ENCODE assay signal across 14 cellular contexts in the genomic region with DNA sequence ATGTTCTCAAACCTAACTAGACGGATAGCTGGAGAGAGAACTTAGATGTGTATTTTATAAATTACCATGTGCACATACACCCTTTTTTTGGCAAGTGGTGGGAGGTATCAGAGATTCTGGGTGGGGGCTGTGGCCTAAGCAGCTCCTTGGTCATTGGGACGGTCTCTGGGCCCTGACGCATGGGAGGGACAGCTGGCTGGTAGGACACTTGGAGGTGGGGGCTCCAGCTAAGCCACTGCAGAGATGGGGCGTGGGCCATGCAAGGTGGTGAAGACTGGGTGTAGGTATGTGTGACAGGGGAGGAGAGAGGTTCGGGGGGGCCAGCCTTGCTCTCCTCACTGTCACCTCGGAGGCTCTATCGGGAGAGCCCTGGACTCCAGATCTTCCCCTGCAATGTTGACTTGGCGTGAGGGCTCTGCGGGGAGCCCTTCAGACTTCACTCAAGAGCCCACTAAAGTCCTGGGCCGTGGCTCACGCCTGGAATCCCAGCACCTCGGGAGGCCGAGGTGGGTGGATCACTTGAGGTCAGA. TPM values are rescaled to one million over a fixed set of nuclear protein-coding genes. Genes with fewer than 3 reads are reported as not detected.
DNase-seq lines count a peak whose midpoint lies in the region; ATAC-seq and TF ChIP-seq lines count a peak whose summit lies in the region.
"Had no signal": no experiment of that assay in that cellular context is flagged by ENCODE, and none has a peak within 500 bp of the region (broad histone marks: within the 10 kb centered on the region; RNA-seq: fewer than 3 reads in every experiment).

No MANE protein-coding gene starts in this region.

- H3K27me3 ChIP-seq in sigmoid colon = no peaks in the 10 kb centered on the region
- H3K27me3 ChIP-seq: BLaER1 had no signal

- no peaks in the 10 kb centered on the region for H3K9me3 Mint-ChIP-seq in natural killer cell treated with Interleukin-12 subunit alpha and Interleukin-12 subunit beta and Interleukin-15 and Interleukin-18, amount 100 ng/mL, for 72 hours
- H3K9me3 Mint-ChIP-seq in natural killer cell (no peaks in the 10 kb centered on the region), chondrocyte (ENCODE audit: low read depth) (no peaks in the 10 kb centered on the region)
- H3K9me3 Mint-ChIP-seq: CD8-positive, alpha-beta memory T cell had no signal

- H3K27me3 Mint-ChIP-seq in natural killer cell treated with Interleukin-12 subunit alpha and Interleukin-12 subunit beta and Interleukin-15 and Interleukin-18, amount 100 ng/mL, for 72 hours = peaks cover 6 to 7% of the 10 kb centered on the region in 2 donors
- peaks cover 7 to 15% of the 10 kb centered on the region in 2 donors for H3K27me3 Mint-ChIP-seq in natural killer cell (ENCODE audit: low read depth in 2 of 2)
- peaks cover 13% of the 10 kb centered on the region for H3K27me3 Mint-ChIP-seq in chondrocyte (ENCODE audit: low read depth)

- DNase-seq in natural killer cell treated with Interleukin-12 subunit alpha and Interleukin-12 subunit beta and Interleukin-15 and Interleukin-18, amount 100 ng/mL, for 72 hours (ENCODE audit: low spot score) = peak; percentile 56
- DNase-seq in natural killer cell = no peak
- peak; percentile 66 for DNase-seq in chondrocyte (ENCODE audit: low spot score)
- DNase-seq in sigmoid colon = peak; percentile 64
- DNase-seq in OCI-M1 (lab: John Stamatoyannopoulos, UW) = no peak
- DNase-seq in sciatic nerve (ENCODE audit: low spot score) = no peak
- no peak for DNase-seq in SHP77 treated with DMSO at 0.1 percent for 48 hours (lab: John Stamatoyannopoulos, UW)
- DNase-seq: Caco-2; CD8-positive, alpha-beta memory T cell; DMS53; GF-D8 had no signal

- intact Hi-C loops in natural killer cell (cut with micrococcal nuclease) = no loop called here
- intact Hi-C loops in sigmoid colon (cut with DNase I) = no loop called here
- intact Hi-C loops in sciatic nerve (cut with DNase I) = no loop called here

- no peak overlapping the region for H3K4me3 Mint-ChIP-seq in natural killer cell treated with Interleukin-12 subunit alpha and Interleukin-12 subunit beta and Interleukin-15 and Interleukin-18, amount 100 ng/mL, for 72 hours
- H3K4me3 Mint-ChIP-seq in natural killer cell = no peak overlapping the region
- no peak overlapping the region for H3K4me3 Mint-ChIP-seq in chondrocyte (ENCODE audit: unreplicated experiment)
- H3K4me3 Mint-ChIP-seq: CD8-positive, alpha-beta memory T cell had no signal

- peaks cover 0 to 13% (median 2%) of the 10 kb centered on the region in 4 donors for H3K4me1 ChIP-seq in sigmoid colon
- H3K4me1 ChIP-seq: Caco-2 had no signal

- no peak for TF ChIP-seq POLR2A in sigmoid colon (IDR thresholded peaks at IDR 0.05)

- no peaks in the 10 kb centered on the region for H3K36me3 Mint-ChIP-seq in natural killer cell treated with Interleukin-12 subunit alpha and Interleukin-12 subunit beta and Interleukin-15 and Interleukin-18, amount 100 ng/mL, for 72 hours
- H3K36me3 Mint-ChIP-seq in natural killer cell = no peaks in the 10 kb centered on the region
- peaks cover 9% of the 10 kb centered on the region for H3K36me3 Mint-ChIP-seq in chondrocyte (ENCODE audit: low read depth)
- H3K36me3 Mint-ChIP-seq: CD8-positive, alpha-beta memory T cell had no signal

- H3K27ac ChIP-seq in sigmoid colon = no peak overlapping the region
- H3K27ac ChIP-seq: BLaER1 had no signal

- no peaks in the 10 kb centered on the region for H3K9me3 ChIP-seq in sigmoid colon
- H3K9me3 ChIP-seq: BLaER1, Caco-2 had no signal

- WGBS in sigmoid colon, 2 donors = 89 to 93% methylated on average over 13 of the region's 13 CpGs

- H3K4me1 Mint-ChIP-seq in natural killer cell treated with Interleukin-12 subunit alpha and Interleukin-12 subunit beta and Interleukin-15 and Interleukin-18, amount 100 ng/mL, for 72 hours (ENCODE audit: low read depth in 2 of 2) = peaks cover 7 to 9% of the 10 kb centered on the region in 2 donors
- H3K4me1 Mint-ChIP-seq in natural killer cell (peaks cover 0 to 10% of the 10 kb centered on the region in 2 donors), chondrocyte (ENCODE audit: low read depth) (peaks cover 12% of the 10 kb centered on the region)

- H3K36me3 ChIP-seq in sigmoid colon = no peaks in the 10 kb centered on the region
- H3K36me3 ChIP-seq: BLaER1 had no signal

- no peak overlapping the region for H3K27ac Mint-ChIP-seq in natural killer cell treated with Interleukin-12 subunit alpha and Interleukin-12 subunit beta and Interleukin-15 and Interleukin-18, amount 100 ng/mL, for 72 hours
- H3K27ac Mint-ChIP-seq in natural killer cell (no peak overlapping the region), chondrocyte (ENCODE audit: unreplicated experiment) (no peak overlapping the region)

- no peak for ATAC-seq in natural killer cell treated with Interleukin-12 subunit alpha and Interleukin-12 subunit beta and Interleukin-15 and Interleukin-18, amount 100 ng/mL, for 72 hours
- ATAC-seq in natural killer cell (no peak), sciatic nerve (no peak)
- ATAC-seq: HCT116 had no signal

- H3K4me3 ChIP-seq in sigmoid colon = no peak overlapping the region
- H3K4me3 ChIP-seq: BLaER1, GM23248 had no signal

- TF ChIP-seq CTCF in natural killer cell (IDR thresholded peaks at IDR 0.05) = no peak
- no peak for TF ChIP-seq CTCF in chondrocyte (IDR thresholded peaks at IDR 0.05)
- TF ChIP-seq CTCF in sigmoid colon (IDR thresholded peaks at IDR 0.05) = no peak

- no peak for TF ChIP-seq EP300 in sigmoid colon (IDR thresholded peaks at IDR 0.05)

RNA-seq across cellular contexts. Expression of gene C1QTNF1, which starts 17.1 kb away (rescaled TPM):
- not detected for total RNA-seq in natural killer cell treated with Interleukin-12 subunit alpha and Interleukin-12 subunit beta and Interleukin-15 and Interleukin-18, amount 100 ng/mL, for 72 hours
- total RNA-seq in natural killer cell (under 1 TPM in 2 of 3 donors, not detected in 1; 0.20 to 0.28 TPM), chondrocyte (74.7 to 96.2 TPM (median 74.9 TPM) in 3 replicates), sigmoid colon (10 to 100 TPM; 14.8 to 31.4 (median 26.2) TPM), sciatic nerve (22.6 TPM)
- 10 to 100 TPM in 1 of 3 donors, 1 to 10 TPM in 2; 1.4 to 34.6 (median 4.8) TPM for polyA plus RNA-seq in sigmoid colon
- polyA plus RNA-seq: CD8-positive, alpha-beta memory T cell had no signal

RNA-seq across cellular contexts. Expression of gene CANT1, which starts 31.5 kb away (rescaled TPM):
- total RNA-seq in natural killer cell treated with Interleukin-12 subunit alpha and Interleukin-12 subunit beta and Interleukin-15 and Interleukin-18, amount 100 ng/mL, for 72 hours = 10 to 100 TPM; 65.7 to 72.3 TPM
- total RNA-seq in natural killer cell (10 to 100 TPM; 40.0 to 58.8 (median 53.4) TPM), chondrocyte (37.3 to 50.5 TPM (median 47.9 TPM) in 3 replicates), sigmoid colon (10 to 100 TPM; 11.1 to 19.1 (median 13.4) TPM), sciatic nerve (28.9 TPM)
- polyA plus RNA-seq in sigmoid colon = 100 to 1,000 TPM in 1 of 3 donors, 10 to 100 TPM in 2; 51.1 to 132 (median 60.3) TPM

RNA-seq across cellular contexts. Expression of gene ENGASE, which starts 33.5 kb away (rescaled TPM):
- total RNA-seq in natural killer cell treated with Interleukin-12 subunit alpha and Interleukin-12 subunit beta and Interleukin-15 and Interleukin-18, amount 100 ng/mL, for 72 hours = 10 to 100 TPM; 37.2 to 54.2 TPM
- total RNA-seq in natural killer cell = 10 to 100 TPM; 56.0 to 86.4 (median 56.9) TPM
- 16.8 to 30.7 TPM (median 19.7 TPM) in 3 replicates for total RNA-seq in chondrocyte
- 10 to 100 TPM; 14.3 to 26.3 (median 14.4) TPM for total RNA-seq in sigmoid colon
- 10 to 100 TPM in 2 of 3 donors, 1 to 10 TPM in 1; 7.2 to 55.9 (median 10.6) TPM for polyA plus RNA-seq in sigmoid colon
- total RNA-seq in sciatic nerve = 57.3 TPM

Comparison
In these comparisons a context has a peak if more than half of its experiments do, and no peak if none do; other contexts are left out.
1. DNase-seq: peak in natural killer cell treated with Interleukin-12 subunit alpha and Interleukin-12 subunit beta and Interleukin-15 and Interleukin-18, amount 100 ng/mL, for 72 hours (single experiment), chondrocyte (single experiment) and sigmoid colon (single experiment); none in natural killer cell (single experiment), OCI-M1 (single experiment), sciatic nerve (single experiment) and SHP77 treated with DMSO at 0.1 percent for 48 hours (single experiment).
2. RNA of gene C1QTNF1, which starts 17.1 kb away (total RNA-seq): 74.7 to 96.2 TPM in chondrocyte, 14.8 to 31.4 TPM in sigmoid colon and 22.6 TPM in sciatic nerve (single experiment); 0.20 to 0.28 TPM in natural killer cell and not detected in natural killer cell treated with Interleukin-12 subunit alpha and Interleukin-12 subunit beta and Interleukin-15 and Interleukin-18, amount 100 ng/mL, for 72 hours; every median in the first group is over 10 times any median in the second.